In genomic region chr7:87797798-87798403, GRCh38 we compare ENCODE assay signal across 7 cellular contexts.
DNase-seq lines count a peak whose midpoint lies in the region; ATAC-seq and TF ChIP-seq lines count a peak whose summit lies in the region.

No MANE protein-coding gene starts in this region.

- intact Hi-C loops in breast epithelium (cut with DNase I; ENCODE audit: low total_unique reads), result no loop called here

- H3K4me3 ChIP-seq in breast epithelium, result no peak overlapping the region
- no peak overlapping the region for H3K4me3 ChIP-seq in liver (ENCODE audit: low read depth in 1 of 3, low read length in 3 of 3)

- H3K4me1 ChIP-seq in breast epithelium (no peaks in the 10 kb centered on the region), liver (ENCODE audit: control insufficient read depth in 4 of 4, insufficient read depth in 4 of 4, low read length in 3 of 4) (no peaks in the 10 kb centered on the region)

- TF ChIP-seq CTCF in breast epithelium (IDR thresholded peaks at IDR 0.05) (peak in 2 of 3 donors; percentile 47 to 72), liver (IDR thresholded peaks at IDR 0.05; ENCODE audit: low read depth, low read length, missing input control) (peak; percentile 61)

- H3K9me3 ChIP-seq in breast epithelium (no peaks in the 10 kb centered on the region), liver (ENCODE audit: control insufficient read depth in 4 of 4, low read length in 3 of 4) (no peaks in the 10 kb centered on the region)

- no peak for TF ChIP-seq POLR2A in breast epithelium (IDR thresholded peaks at IDR 0.05)

- DNase-seq in GF-D8 (lab: John Stamatoyannopoulos, UW) (peak; percentile 36), NCI-H69 (lab: John Stamatoyannopoulos, UW) (peak; percentile 80), breast epithelium (ENCODE audit: low spot score in 2 of 2) (no peak), hepatic stellate cell (ENCODE audit: low spot score) (no peak)

- no peak overlapping the region for H3K9ac ChIP-seq in liver (ENCODE audit: low read depth in 1 of 2, low read length in 2 of 2)

- no peak overlapping the region for H3K27ac ChIP-seq in breast epithelium
- H3K27ac ChIP-seq in liver (ENCODE audit: low read depth in 1 of 2, low read length in 2 of 2), result no peak overlapping the region

- peak; percentile 78 to 86 for TF ChIP-seq RAD21 in liver (IDR thresholded peaks at IDR 0.05)

- H3K36me3 ChIP-seq in breast epithelium (no peaks in the 10 kb centered on the region), liver (ENCODE audit: control insufficient read depth in 4 of 4, insufficient read depth in 3 of 4, low read depth in 1 of 4, low read length in 3 of 4) (no peaks in the 10 kb centered on the region)

- ATAC-seq in GM21367 (IDR thresholded peaks at IDR 0.05; ENCODE audit: unreplicated experiment) (peak; percentile 84), HG03469 (IDR thresholded peaks at IDR 0.05; ENCODE audit: unreplicated experiment) (peak; percentile 91)

- 13% methylated on average over 4 of the region's 4 CpGs for WGBS in liver

- H3K27me3 ChIP-seq in breast epithelium (no peaks in the 10 kb centered on the region), liver (ENCODE audit: control insufficient read depth in 4 of 4, insufficient read depth in 4 of 4, low read length in 3 of 4) (no peaks in the 10 kb centered on the region)

TF ChIP-seq in liver, 16 proteins besides CTCF, POLR2A, EP300 and RAD21:
- TF ChIP-seq YY1 (IDR thresholded peaks at IDR 0.05) (no peak), JUND (IDR thresholded peaks at IDR 0.05) (no peak), REST (IDR thresholded peaks at IDR 0.05) (no peak), MAX (IDR thresholded peaks at IDR 0.05) (no peak), NR2F2 (IDR thresholded peaks at IDR 0.05) (no peak), ZBTB33 (IDR thresholded peaks at IDR 0.05) (no peak), RXRA (IDR thresholded peaks at IDR 0.05) (no peak), HNF4A (conservative IDR thresholded peaks at IDR 0.05) (no peak), HNF4G (IDR thresholded peaks at IDR 0.05) (no peak), EGR1 (IDR thresholded peaks at IDR 0.05; ENCODE audit: low read depth in 2 of 2) (no peak), SP1 (IDR thresholded peaks at IDR 0.05) (no peak), FOXA2 (IDR thresholded peaks at IDR 0.05) (no peak), TAF1 (conservative IDR thresholded peaks at IDR 0.05) (no peak), ATF3 (IDR thresholded peaks at IDR 0.05) (no peak)

Comparison
In these comparisons a context has a peak if more than half of its experiments do, and no peak if none do; other contexts are left out.
1. DNase-seq: peak in GF-D8 (single experiment) and NCI-H69 (single experiment); none in breast epithelium (0 of 2) and hepatic stellate cell (single experiment).